1 cellular context compared by ENCODE assay signal in genomic region chr2:238504181-238504711, GRCh38.
TF ChIP-seq lines count a peak whose summit lies in the region.

No MANE protein-coding gene starts in this region.

TF ChIP-seq in GM23338, 12 proteins besides CTCF, POLR2A, EP300 and RAD21 (continued from another document):
- no peak for TF ChIP-seq ZNF462 (CRISPR knock-in tag; IDR thresholded peaks at IDR 0.05)
TF ChIP-seq in GM23338: peak in this region for 0.
